ENCODE assay signal across 1 cellular context in genomic region chr14:33120341-33120740, GRCh38.
TF ChIP-seq lines count a peak whose summit lies in the region.

No MANE protein-coding gene starts in this region.

TF ChIP-seq in HepG2, 621 proteins besides CTCF, POLR2A, EP300 and RAD21 (continued from another document):
- TF ChIP-seq MBD4 (IDR thresholded peaks at IDR 0.05; ENCODE audit: borderline replicate concordance, low read length) (no peak), HOMEZ (CRISPR knock-in tag; IDR thresholded peaks at IDR 0.05; ENCODE audit: low read depth) (no peak), ZNF614 (CRISPR knock-in tag; IDR thresholded peaks at IDR 0.05; ENCODE audit: borderline replicate concordance) (no peak), ZSCAN30 (CRISPR knock-in tag; IDR thresholded peaks at IDR 0.05) (no peak), ZNF562 (CRISPR knock-in tag; IDR thresholded peaks at IDR 0.05; ENCODE audit: borderline replicate concordance) (no peak), ZNF879 (CRISPR knock-in tag; IDR thresholded peaks at IDR 0.05) (no peak), ZNF790 (CRISPR knock-in tag; IDR thresholded peaks at IDR 0.05; ENCODE audit: borderline replicate concordance) (no peak), ZFX (CRISPR knock-in tag; IDR thresholded peaks at IDR 0.05; ENCODE audit: low read depth) (no peak), ZFYVE20 (CRISPR knock-in tag; IDR thresholded peaks at IDR 0.05; ENCODE audit: borderline replicate concordance, low read depth) (no peak), SMYD3 (CRISPR knock-in tag; IDR thresholded peaks at IDR 0.05) (no peak)
TF ChIP-seq in HepG2: peak in this region for 0.
